Comparison of ENCODE assay signal across 9 cellular contexts in the genomic region with DNA sequence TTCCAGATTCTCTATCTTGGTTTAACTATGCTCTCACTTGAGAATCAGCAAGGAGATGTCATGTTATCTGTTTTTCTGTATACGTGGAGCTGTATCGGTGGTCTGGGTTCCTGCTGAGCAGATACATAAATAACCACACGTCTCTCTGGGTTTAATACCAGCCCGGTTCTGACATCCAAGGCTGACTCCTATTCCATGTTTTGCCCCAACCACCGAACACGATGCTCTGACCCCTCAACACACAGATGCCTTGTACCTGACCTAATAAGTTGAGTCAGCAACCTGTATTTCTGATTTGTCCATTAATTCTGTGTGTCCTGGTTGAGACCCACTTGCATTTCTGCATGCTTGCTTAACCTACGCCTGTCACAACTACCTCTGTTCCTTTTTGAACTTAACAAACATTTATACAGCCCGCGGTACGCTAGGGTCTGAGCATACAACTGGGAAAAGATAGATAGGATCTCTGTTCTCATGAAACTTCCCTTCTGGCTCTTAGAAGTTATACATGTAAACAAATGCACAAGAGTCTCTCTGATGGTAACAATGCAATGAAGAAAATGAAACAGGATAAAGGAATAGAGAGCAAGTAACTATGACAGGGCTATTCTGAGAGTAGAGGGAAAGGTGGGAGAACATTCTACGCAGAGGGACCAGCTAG.
A peak's percentile ranks its signal among the peaks of the same experiment; 100 is the strongest.
DNase-seq lines count a peak whose midpoint lies in the region; ATAC-seq, FAIRE-seq and TF ChIP-seq lines count a peak whose summit lies in the region.
"Had no signal": no experiment of that assay in that cellular context is flagged by ENCODE, and none has a peak within 500 bp of the region (broad histone marks: within the 10 kb centered on the region; RNA-seq: fewer than 3 reads in every experiment).

No MANE protein-coding gene starts in this region.

- CTCF ChIA-PET in activated naive CD4-positive, alpha-beta T cell treated with anti-CD3 and anti-CD28 coated beads for 36 hours (lab: Charles Lee) = no interaction called here

- H3K27ac Mint-ChIP-seq in activated naive CD4-positive, alpha-beta T cell treated with anti-CD3 and anti-CD28 coated beads, Interleukin-2, amount 50 U/mL, for 24 hours = peak overlapping the region; percentile 18
- H3K27ac Mint-ChIP-seq in activated naive CD4-positive, alpha-beta T cell treated with anti-CD3 and anti-CD28 coated beads for 36 hours = no peak overlapping the region

- TF ChIP-seq POLR2A in adrenal gland (IDR thresholded peaks at IDR 0.05) (no peak), transverse colon (IDR thresholded peaks at IDR 0.05) (no peak)

- H3K4me3 Mint-ChIP-seq in activated naive CD4-positive, alpha-beta T cell treated with anti-CD3 and anti-CD28 coated beads, Interleukin-2, amount 50 U/mL, for 24 hours = no peak overlapping the region
- H3K4me3 Mint-ChIP-seq in activated naive CD4-positive, alpha-beta T cell treated with anti-CD3 and anti-CD28 coated beads for 36 hours = no peak overlapping the region

- 57 to 66% (median 63%) methylated on average over 11 of the region's 11 CpGs for WGBS in adrenal gland, 4 donors
- 62% methylated on average over 11 of the region's 11 CpGs for WGBS in right cardiac atrium
- 66 to 74% methylated on average over 5 to 11 of the region's 11 CpGs for WGBS in transverse colon (ENCODE audit: low coverage in 1 of 2), 2 donors

- ATAC-seq in right cardiac atrium (peak; percentile 19), GM18870 (IDR thresholded peaks at IDR 0.05; ENCODE audit: unreplicated experiment) (no peak)

- peaks cover 35% of the 10 kb centered on the region for H3K4me1 Mint-ChIP-seq in activated naive CD4-positive, alpha-beta T cell treated with anti-CD3 and anti-CD28 coated beads, Interleukin-2, amount 50 U/mL, for 24 hours
- peaks cover 16% of the 10 kb centered on the region for H3K4me1 Mint-ChIP-seq in activated naive CD4-positive, alpha-beta T cell treated with anti-CD3 and anti-CD28 coated beads for 36 hours (ENCODE audit: low read depth)

- H3K4me1 ChIP-seq in adrenal gland (replicated peaks in 1 of 2) (peaks cover 3 to 13% of the 10 kb centered on the region in 2 donors), right cardiac atrium (ENCODE audit: control insufficient read depth, insufficient read depth, low read length) (no peaks in the 10 kb centered on the region), transverse colon (peaks cover 0 to 9% (median 2%) of the 10 kb centered on the region in 4 donors)

- H3K27ac ChIP-seq in adrenal gland (peak overlapping the region in 3 of 5 donors; percentile 59 to 72 (median 67)), right cardiac atrium (ENCODE audit: low read length) (no peak overlapping the region), transverse colon (peak overlapping the region; percentile 28 to 42 (median 36))

- TF ChIP-seq EP300 in transverse colon (IDR thresholded peaks at IDR 0.05; ENCODE audit: low read depth) = no peak

- DNase-seq in activated naive CD4-positive, alpha-beta T cell treated with anti-CD3 and anti-CD28 coated beads for 36 hours = no peak
- DNase-seq in adrenal gland (no peak), right cardiac atrium (no peak), transverse colon (no peak), cerebellum (ENCODE audit: low spot score) (no peak), urothelium cell line (ENCODE audit: low spot score) (no peak)
- DNase-seq: effector CD8-positive, alpha-beta T cell had no signal

- H3K36me3 ChIP-seq in adrenal gland (replicated peaks in 1 of 2) = no peaks in the 10 kb centered on the region
- no peaks in the 10 kb centered on the region for H3K36me3 ChIP-seq in transverse colon

- peaks cover 2% of the 10 kb centered on the region for H3K36me3 Mint-ChIP-seq in activated naive CD4-positive, alpha-beta T cell treated with anti-CD3 and anti-CD28 coated beads, Interleukin-2, amount 50 U/mL, for 24 hours
- no peaks in the 10 kb centered on the region for H3K36me3 Mint-ChIP-seq in activated naive CD4-positive, alpha-beta T cell treated with anti-CD3 and anti-CD28 coated beads for 36 hours (ENCODE audit: low read depth)

- in situ Hi-C loops in transverse colon (cut with MboI; ENCODE audit: low pct_ligation_motif_present in 1 of 4, low pct_unique_long_range_greater_than_20kb in 1 of 4, low sequenced_read_pairs in 3 of 4) = no loop called here

- no peaks in the 10 kb centered on the region for H3K9me3 ChIP-seq in adrenal gland (replicated peaks in 1 of 3)
- H3K9me3 ChIP-seq in right cardiac atrium (ENCODE audit: control insufficient read depth, low read length) = no peaks in the 10 kb centered on the region
- H3K9me3 ChIP-seq in transverse colon = no peaks in the 10 kb centered on the region

- H3K4me3 ChIP-seq in adrenal gland (peak overlapping the region in 1 of 4 donors; percentile 2), right cardiac atrium (ENCODE audit: low read length) (no peak overlapping the region), transverse colon (no peak overlapping the region)

- intact Hi-C loops in activated naive CD4-positive, alpha-beta T cell treated with anti-CD3 and anti-CD28 coated beads for 36 hours (cut with micrococcal nuclease) = loop anchor here (2.0 kb wide), 1 partner anchor 55 kb away; no protein-coding TSS in a partner anchor
- intact Hi-C loops in adrenal gland (cut with DNase I) = no loop called here
- intact Hi-C loops in right cardiac atrium (cut with DNase I) = no loop called here
- intact Hi-C loops in transverse colon (cut with DNase I; ENCODE audit: low total_unique reads) = no loop called here

- no peak for TF ChIP-seq CTCF in adrenal gland (IDR thresholded peaks at IDR 0.05)
- no peak for TF ChIP-seq CTCF in transverse colon (IDR thresholded peaks at IDR 0.05)

- no peak for FAIRE-seq in urothelium cell line (lab: Jason Lieb, UNC)

- no peaks in the 10 kb centered on the region for H3K27me3 ChIP-seq in adrenal gland
- H3K27me3 ChIP-seq in right cardiac atrium (ENCODE audit: control insufficient read depth, insufficient read depth) = no peaks in the 10 kb centered on the region
- H3K27me3 ChIP-seq in transverse colon = no peaks in the 10 kb centered on the region

- no peaks in the 10 kb centered on the region for H3K9me3 Mint-ChIP-seq in activated naive CD4-positive, alpha-beta T cell treated with anti-CD3 and anti-CD28 coated beads, Interleukin-2, amount 50 U/mL, for 24 hours
- no peaks in the 10 kb centered on the region for H3K9me3 Mint-ChIP-seq in activated naive CD4-positive, alpha-beta T cell treated with anti-CD3 and anti-CD28 coated beads for 36 hours

- H3K27me3 Mint-ChIP-seq in activated naive CD4-positive, alpha-beta T cell treated with anti-CD3 and anti-CD28 coated beads, Interleukin-2, amount 50 U/mL, for 24 hours = no peaks in the 10 kb centered on the region
- H3K27me3 Mint-ChIP-seq in activated naive CD4-positive, alpha-beta T cell treated with anti-CD3 and anti-CD28 coated beads for 36 hours (ENCODE audit: low read depth) = no peaks in the 10 kb centered on the region
